In the genomic region with DNA sequence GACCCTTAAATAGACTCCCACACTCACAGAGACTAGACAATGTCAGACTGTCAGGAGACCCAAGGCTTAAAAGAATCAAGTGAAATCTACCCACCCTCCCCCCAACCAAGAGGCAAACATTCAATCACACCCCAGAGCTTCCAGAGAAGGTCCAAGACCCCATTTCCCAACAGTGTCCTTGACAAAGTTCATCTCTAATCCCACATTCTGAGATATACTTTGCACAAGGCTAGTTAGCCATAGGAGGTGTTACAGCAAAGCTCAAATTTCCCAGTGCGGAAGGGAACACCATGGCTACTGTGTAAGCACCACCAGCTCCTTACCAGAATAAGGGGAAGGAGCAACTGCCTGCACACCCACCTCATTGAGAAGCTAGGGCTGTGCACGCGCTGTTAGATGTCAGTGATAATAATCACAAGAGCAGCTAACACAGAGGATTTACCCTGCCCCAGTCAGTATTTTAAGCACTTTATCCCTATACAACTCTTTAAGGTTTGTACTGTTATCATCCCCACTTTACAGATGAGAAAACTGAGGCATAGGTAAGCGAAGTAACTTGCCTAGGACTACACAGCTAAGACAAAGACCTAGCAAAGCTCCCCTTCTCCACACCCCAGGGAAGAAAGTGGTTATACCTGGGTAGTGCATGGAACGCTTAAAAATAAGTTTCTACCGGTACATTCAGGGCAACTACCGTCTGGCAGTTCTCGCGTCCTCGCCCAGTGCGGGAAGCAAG, we compare ENCODE assay signal across 9 cellular contexts. TPM values are rescaled to one million over a fixed set of nuclear protein-coding genes. Genes with fewer than 3 reads are reported as not detected.
DNase-seq lines count a peak whose midpoint lies in the region; ATAC-seq and TF ChIP-seq lines count a peak whose summit lies in the region.
"Had no signal": no experiment of that assay in that cellular context is flagged by ENCODE, and none has a peak within 500 bp of the region (broad histone marks: within the 10 kb centered on the region; RNA-seq: fewer than 3 reads in every experiment).

No MANE protein-coding gene starts in this region.

- peak; percentile 9 for ATAC-seq in upper lobe of right lung

- TF ChIP-seq POLR2A in breast epithelium (IDR thresholded peaks at IDR 0.05): no peak

- H3K36me3 ChIP-seq in cardiac muscle cell (no peaks in the 10 kb centered on the region), breast epithelium (no peaks in the 10 kb centered on the region), mucosa of rectum (ENCODE audit: control insufficient read depth in 2 of 2, insufficient read depth in 2 of 2, low read length in 2 of 2) (no peaks in the 10 kb centered on the region), upper lobe of right lung (no peaks in the 10 kb centered on the region)

- H3K4me1 ChIP-seq in cardiac muscle cell (ENCODE audit: low read depth) (peaks cover 4% of the 10 kb centered on the region), breast epithelium (no peaks in the 10 kb centered on the region), mucosa of rectum (ENCODE audit: control insufficient read depth in 2 of 2, insufficient read depth in 2 of 2, low read length in 2 of 2) (peaks cover 0 to 4% of the 10 kb centered on the region in 2 donors), upper lobe of right lung (peaks cover 8% of the 10 kb centered on the region)

- peaks cover 3% of the 10 kb centered on the region for H3K27me3 ChIP-seq in cardiac muscle cell
- H3K27me3 ChIP-seq in breast epithelium: no peaks in the 10 kb centered on the region
- H3K27me3 ChIP-seq in mucosa of rectum (ENCODE audit: control insufficient read depth in 2 of 2, insufficient read depth in 2 of 2, low read length in 2 of 2): peaks cover 0 to 6% of the 10 kb centered on the region in 2 donors
- H3K27me3 ChIP-seq in upper lobe of right lung: no peaks in the 10 kb centered on the region

- H3K9me3 ChIP-seq in cardiac muscle cell (ENCODE audit: low read depth) (no peaks in the 10 kb centered on the region), breast epithelium (no peaks in the 10 kb centered on the region), mucosa of rectum (ENCODE audit: control insufficient read depth in 2 of 2, low read length in 2 of 2) (no peaks in the 10 kb centered on the region), upper lobe of right lung (no peaks in the 10 kb centered on the region)

- H3K27ac ChIP-seq in cardiac muscle cell: no peak overlapping the region
- H3K27ac ChIP-seq in breast epithelium: peak overlapping the region; percentile 76 to 78
- peak overlapping the region in 1 of 2 donors; percentile 43 for H3K27ac ChIP-seq in mucosa of rectum (ENCODE audit: low read depth in 2 of 2, low read length in 2 of 2)
- no peak overlapping the region for H3K27ac ChIP-seq in upper lobe of right lung

- peak overlapping the region; percentile 49 for H3K4me3 ChIP-seq in cardiac muscle cell
- peak overlapping the region; percentile 84 to 86 (median 85) for H3K4me3 ChIP-seq in breast epithelium
- peak overlapping the region; percentile 82 to 85 for H3K4me3 ChIP-seq in mucosa of rectum (ENCODE audit: low read length in 2 of 2)
- peak overlapping the region; percentile 72 for H3K4me3 ChIP-seq in upper lobe of right lung

- no peak for TF ChIP-seq CTCF in cardiac muscle cell (IDR thresholded peaks at IDR 0.05; ENCODE audit: low read depth, low read length)
- TF ChIP-seq CTCF in breast epithelium (IDR thresholded peaks at IDR 0.05): no peak
- TF ChIP-seq CTCF in upper lobe of right lung (IDR thresholded peaks at IDR 0.05): no peak

- intact Hi-C loops in cardiac septum (cut with DNase I): loop anchor here (5.0 to 10.0 kb wide), 2 partner anchors 80 to 373 kb away; no protein-coding TSS in a partner anchor
- intact Hi-C loops in breast epithelium (cut with DNase I; ENCODE audit: low total_unique reads): loop anchor here (10.0 kb wide), 1 partner anchor 63 kb away; no protein-coding TSS in a partner anchor
- intact Hi-C loops in upper lobe of right lung (cut with DNase I): no loop called here

- no peak for DNase-seq in cardiac muscle cell (ENCODE audit: low read depth in 1 of 2, low spot score in 1 of 2)
- DNase-seq in cardiac septum (ENCODE audit: low spot score): no peak
- DNase-seq in breast epithelium (ENCODE audit: low spot score in 2 of 2): no peak
- no peak for DNase-seq in upper lobe of right lung
- no peak for DNase-seq in C1 segment of cervical spinal cord (lab: John Stamatoyannopoulos, UW)
- DNase-seq in putamen (ENCODE audit: low spot score): no peak
- DNase-seq in pons (ENCODE audit: low spot score): no peak

- peak overlapping the region; percentile 3 to 80 for H3K9ac ChIP-seq in mucosa of rectum (ENCODE audit: low read depth in 1 of 2, low read length in 2 of 2)

RNA-seq across cellular contexts. Expression of a gene that starts 17.3 kb away (rescaled TPM):
- total RNA-seq in cardiac muscle cell: not detected in 2 replicates
- polyA plus RNA-seq in cardiac muscle cell: 0.91 TPM in 1 of 2 replicates, not detected in the other
- total RNA-seq in cardiac septum: not detected
- total RNA-seq in breast epithelium: under 1 TPM in 1 of 3 donors, not detected in 2; 0.29 TPM
- total RNA-seq in upper lobe of right lung: 0.38 TPM
- total RNA-seq: liver had no signal
- polyA plus RNA-seq: liver had no signal

Comparison
In these comparisons a context has a peak if more than half of its experiments do, and no peak if none do; other contexts are left out.
1. H3K27ac ChIP-seq: peak in breast epithelium (2 of 2); none in cardiac muscle cell (single experiment) and upper lobe of right lung (single experiment).
2. Peak in every context shown above with its lines, with median percentiles within 50 percentile points of each other: H3K4me3 ChIP-seq.